7 cellular contexts compared by ENCODE assay signal in the genomic region with DNA sequence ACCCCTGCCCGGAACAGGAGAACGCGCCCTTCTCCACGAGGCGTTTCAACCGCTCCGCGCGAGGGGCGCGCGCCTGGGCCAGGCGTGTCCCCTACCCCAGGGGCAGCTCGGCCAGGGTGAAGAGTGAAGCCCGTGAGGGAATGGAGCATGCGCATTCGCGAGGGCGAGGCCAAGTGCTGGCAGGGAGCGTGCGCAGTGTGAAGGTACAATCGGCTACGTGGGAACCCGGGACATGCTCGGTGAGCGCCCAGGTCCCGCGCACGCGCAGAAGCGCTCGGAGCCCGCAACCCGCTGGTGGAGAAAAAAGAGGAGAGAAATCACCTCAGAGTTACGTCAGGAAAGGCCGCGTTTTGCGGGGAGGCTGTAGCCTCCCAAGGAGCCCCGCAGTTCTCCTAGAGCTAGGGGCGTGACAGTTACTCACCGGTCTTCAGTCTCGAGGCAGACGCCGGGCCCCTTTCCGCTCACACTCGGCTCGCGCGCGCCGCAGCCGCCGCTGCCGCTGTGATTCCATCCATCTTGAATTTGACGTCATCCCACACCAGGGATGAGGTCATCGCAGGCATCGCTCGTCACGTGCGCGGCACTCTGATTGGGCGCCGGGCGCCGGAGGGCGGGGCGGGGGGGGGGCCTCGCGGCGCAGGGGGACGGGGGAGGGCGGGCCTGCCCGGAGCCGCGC. TPM values are rescaled to one million over a fixed set of nuclear protein-coding genes. Genes with fewer than 3 reads are reported as not detected.
DNase-seq lines count a peak whose midpoint lies in the region; ATAC-seq, FAIRE-seq and TF ChIP-seq lines count a peak whose summit lies in the region.

TSS of gene ZBTB21 (minus strand) at position 530 of the 676 bp plus-strand sequence. CDS start 16,265 bp downstream, outside the sequence.

- H3K4me2 ChIP-seq in hepatocyte: peak within 1 kb of the TSS; percentile 96

- 1% methylated on average over 53 of the region's 75 CpGs for WGBS in hepatocyte (ENCODE audit: low lambda C conversion rate, missing lambda C conversion rate)

- H2AFZ ChIP-seq in hepatocyte: peak within 1 kb of the TSS; percentile 62

- no peaks in the 10 kb centered on the region for H3K9me3 ChIP-seq in hepatocyte (ENCODE audit: low read depth)

- peak; percentile 71 for ATAC-seq in HG02981 (IDR thresholded peaks at IDR 0.05; ENCODE audit: unreplicated experiment)

- no peaks in the 10 kb centered on the region for H3K27me3 ChIP-seq in hepatocyte

- DNase-seq in GM18507 (ENCODE audit: extremely low spot score, insufficient read length, low read depth): peak; percentile 88
- peak; percentile 95 to 96 for DNase-seq in NCI-H2081 (lab: John Stamatoyannopoulos, UW)
- DNase-seq in T1000 (lab: John Stamatoyannopoulos, UW): peak; percentile 97
- DNase-seq in astrocyte of the hippocampus (ENCODE audit: low read depth, low spot score): peak; percentile 99
- peak; percentile 99 for DNase-seq in hepatocyte (ENCODE audit: low spot score)
- peak; percentile 100 for DNase-seq in retina

- H3K79me2 ChIP-seq in hepatocyte: peaks cover 38% of the 10 kb centered on the region

- H3K36me3 ChIP-seq in hepatocyte (replicated peaks; ENCODE audit: insufficient read depth, low read depth): no peaks in the 10 kb centered on the region

- peaks cover 4% of the 10 kb centered on the region for H4K20me1 ChIP-seq in hepatocyte (ENCODE audit: insufficient read depth, poor library complexity, severe bottlenecking)

- no peaks in the 10 kb centered on the region for H3K4me1 ChIP-seq in hepatocyte (ENCODE audit: insufficient read depth)

- peak within 1 kb of the TSS; percentile 100 for H3K27ac ChIP-seq in hepatocyte

- no peaks in the 10 kb centered on the region for H3K9me2 ChIP-seq in hepatocyte (replicated peaks; ENCODE audit: insufficient read depth)

- H3K4me3 ChIP-seq in hepatocyte: peak within 1 kb of the TSS; percentile 84

- peak; percentile 96 for FAIRE-seq in GM18507 (lab: Jason Lieb, UNC)

- TF ChIP-seq CTCF in hepatocyte (IDR thresholded peaks at IDR 0.05; ENCODE audit: poor library complexity): no peak

RNA-seq across cellular contexts. Expression of gene ZBTB21, which starts in this region (rescaled TPM):
- total RNA-seq in hepatocyte: 13.8 and 21.5 TPM in 2 replicates
- polyA plus RNA-seq in hepatocyte: 6.0 and 8.1 TPM in 2 replicates

Comparison
In these comparisons a context has a peak if more than half of its experiments do, and no peak if none do; other contexts are left out.
1. Peak in every context shown above with its lines: DNase-seq, ATAC-seq, H3K4me3 ChIP-seq and H3K27ac ChIP-seq.